Comparison of ENCODE assay signal across 11 cellular contexts in genomic region chr14:22388669-22389625, GRCh38.
DNase-seq lines count a peak whose midpoint lies in the region; ATAC-seq and TF ChIP-seq lines count a peak whose summit lies in the region.
"Had no signal": no experiment of that assay in that cellular context is flagged by ENCODE, and none has a peak within 500 bp of the region (broad histone marks: within the 10 kb centered on the region; RNA-seq: fewer than 3 reads in every experiment).

No MANE protein-coding gene starts in this region.

- H3K27me3 ChIP-seq in SU-DHL-6 (ENCODE audit: low read length) (no peaks in the 10 kb centered on the region), neuronal stem cell (ENCODE audit: control insufficient read depth in 3 of 3, insufficient read depth in 3 of 3, low read depth in 1 of 3, low read length in 3 of 3) (peaks cover 0 to 31% (median 0%) of the 10 kb centered on the region in 3 experiments)
- H3K27me3 ChIP-seq in CD4-positive, alpha-beta T cell (ENCODE audit: control insufficient read depth, insufficient read depth, low read length): no peaks in the 10 kb centered on the region
- H3K27me3 ChIP-seq: ascending aorta had no signal

- no peaks in the 10 kb centered on the region; the same call in 1 of the 2 replicates for H3K79me2 ChIP-seq in SU-DHL-6 (ENCODE audit: insufficient read depth, low read length)

- POLR2A ChIA-PET in CD4-positive, alpha-beta T cell (lab: Charles Lee): no interaction called here

- H3K27ac ChIP-seq in SU-DHL-6 (ENCODE audit: low read depth, low read length): peak overlapping the region; percentile 87
- no peak overlapping the region for H3K27ac ChIP-seq in neuronal stem cell (replicated peaks; ENCODE audit: low read length)
- no peak overlapping the region for H3K27ac ChIP-seq in CD4-positive, alpha-beta T cell (ENCODE audit: low read depth, low read length)
- H3K27ac ChIP-seq: ascending aorta had no signal

- H3K9ac ChIP-seq in SU-DHL-6 (ENCODE audit: low read length): peak overlapping the region; percentile 72
- H3K9ac ChIP-seq in neuronal stem cell (ENCODE audit: low read depth, low read length, poor library complexity): no peak overlapping the region

- no peak overlapping the region for H3K4ac ChIP-seq in neuronal stem cell (ENCODE audit: low read length)

- H4K8ac ChIP-seq in neuronal stem cell (ENCODE audit: low read depth, low read length): no peak overlapping the region

- no CpG with 5 or more reads among the region's 8 CpGs for WGBS in neuronal stem cell (ENCODE audit: extremely low coverage in 2 of 2, insufficient read length in 2 of 2, insufficient replicate concordance in 1 of 2), 2 donors

- no peak overlapping the region for H2BK15ac ChIP-seq in neuronal stem cell (ENCODE audit: low read length)

- no peaks in the 10 kb centered on the region for H3K27me3 Mint-ChIP-seq in CD4-positive, alpha-beta T cell

- H3K4me3 ChIP-seq in SU-DHL-6 (ENCODE audit: insufficient read depth, low read length, poor library complexity, severe bottlenecking) (no peak overlapping the region), fibroblast of pulmonary artery (replicated peaks; ENCODE audit: low read depth, low read length) (no peak overlapping the region), retinal pigment epithelial cell (ENCODE audit: low read length) (no peak overlapping the region), neuronal stem cell (ENCODE audit: low read length in 2 of 2) (no peak overlapping the region)

- peaks cover 19% of the 10 kb centered on the region for H3F3A ChIP-seq in SU-DHL-6 (ENCODE audit: insufficient read depth)

- no peak overlapping the region for H3K27ac Mint-ChIP-seq in CD4-positive, alpha-beta T cell

- H3K36me3 ChIP-seq in SU-DHL-6 (ENCODE audit: low read length): no peaks in the 10 kb centered on the region
- H3K36me3 ChIP-seq in neuronal stem cell (replicated peaks in 1 of 2; ENCODE audit: control insufficient read depth in 2 of 2, insufficient read depth in 2 of 2, low read length in 2 of 2): no peaks in the 10 kb centered on the region
- H3K36me3 ChIP-seq: ascending aorta had no signal

- no peak overlapping the region for H2BK5ac ChIP-seq in neuronal stem cell (ENCODE audit: low read length)

- intact Hi-C loops in CD4-positive, alpha-beta T cell (cut with DNase I, micrococcal nuclease): no loop called here

- H3K36me3 Mint-ChIP-seq in CD4-positive, alpha-beta T cell (ENCODE audit: low read depth): no peaks in the 10 kb centered on the region

- no peaks in the 10 kb centered on the region for H4K20me1 ChIP-seq in SU-DHL-6 (ENCODE audit: low read depth, low read length)

- H2AFZ ChIP-seq in SU-DHL-6 (ENCODE audit: low read depth, low read length, severe bottlenecking): no peak overlapping the region
- no peak overlapping the region for H2AFZ ChIP-seq in neuronal stem cell (ENCODE audit: low read length)

- no peak overlapping the region for H2AK5ac ChIP-seq in neuronal stem cell (ENCODE audit: low read depth, low read length)

- H2BK12ac ChIP-seq in neuronal stem cell (ENCODE audit: low read length): no peak overlapping the region

- no peak for TF ChIP-seq CTCF in SU-DHL-6 (IDR thresholded peaks at IDR 0.05; ENCODE audit: insufficient read depth, low read length, poor library complexity, severe bottlenecking)
- TF ChIP-seq CTCF in fibroblast of pulmonary artery (IDR thresholded peaks at IDR 0.05; ENCODE audit: low read length, missing control alignments): no peak
- TF ChIP-seq CTCF in retinal pigment epithelial cell (conservative IDR thresholded peaks at IDR 0.05; ENCODE audit: low read depth, low read length): no peak
- TF ChIP-seq CTCF in CD4-positive, alpha-beta T cell (IDR thresholded peaks at IDR 0.05): no peak

- H3K4me3 Mint-ChIP-seq in CD4-positive, alpha-beta T cell: no peak overlapping the region

- peaks cover 2% of the 10 kb centered on the region in 2 donors for H3K4me1 ChIP-seq in neuronal stem cell (ENCODE audit: control insufficient read depth in 2 of 2, insufficient read depth in 1 of 2, low read depth in 1 of 2, low read length in 2 of 2)

- no peak overlapping the region for H4K91ac ChIP-seq in neuronal stem cell (ENCODE audit: low read depth, low read length, poor library complexity)

- no peak overlapping the region for H3K23ac ChIP-seq in neuronal stem cell (ENCODE audit: low read depth, low read length, poor library complexity)

- no peaks in the 10 kb centered on the region for H3K4me1 Mint-ChIP-seq in CD4-positive, alpha-beta T cell (ENCODE audit: low read depth)

- no peak overlapping the region for H3K18ac ChIP-seq in neuronal stem cell (ENCODE audit: low read length)

- H3K79me1 ChIP-seq in neuronal stem cell (ENCODE audit: low read depth, low read length): no peaks in the 10 kb centered on the region

- no peak overlapping the region for H2BK120ac ChIP-seq in neuronal stem cell (ENCODE audit: low read depth, low read length)

- CTCF ChIA-PET in CD4-positive, alpha-beta T cell (lab: Charles Lee): no interaction called here

- H3K14ac ChIP-seq in neuronal stem cell (ENCODE audit: low read length): no peak overlapping the region

- no peaks in the 10 kb centered on the region for H3K9me3 Mint-ChIP-seq in CD4-positive, alpha-beta T cell

- H3K4me2 ChIP-seq in SU-DHL-6 (ENCODE audit: low read depth, low read length, poor library complexity, severe bottlenecking): peak overlapping the region; percentile 81
- no peak overlapping the region for H3K4me2 ChIP-seq in neuronal stem cell (ENCODE audit: insufficient read depth, low read length, poor library complexity, severe bottlenecking)

- no peaks in the 10 kb centered on the region for H3K9me2 ChIP-seq in SU-DHL-6 (replicated peaks; ENCODE audit: insufficient read depth, low read length)

- DNase-seq in H4 (ENCODE audit: low spot score): peak; percentile 22
- DNase-seq in fibroblast of pulmonary artery (ENCODE audit: low read depth): peak; percentile 16
- DNase-seq in retinal pigment epithelial cell (ENCODE audit: low read depth): peak; percentile 41
- DNase-seq in NCI-H1105 treated with DMSO at 0.1 percent for 48 hours (lab: John Stamatoyannopoulos, UW): no peak
- no peak for DNase-seq in NCI-H524 treated with DMSO at 0.1 percent for 48 hours (lab: John Stamatoyannopoulos, UW)
- DNase-seq in neuronal stem cell (ENCODE audit: low spot score): no peak
- no peak for DNase-seq in CD4-positive, alpha-beta T cell
- DNase-seq: COR-L47, NCI-H345 had no signal

- ATAC-seq in CD4-positive, alpha-beta T cell (ENCODE audit: poor library complexity): no peak

- H3K9me3 ChIP-seq in SU-DHL-6 (ENCODE audit: insufficient read depth, low read length) (no peaks in the 10 kb centered on the region), neuronal stem cell (replicated peaks in 1 of 2; ENCODE audit: control insufficient read depth in 2 of 2, insufficient read depth in 1 of 2, low read depth in 1 of 2, low read length in 2 of 2) (no peaks in the 10 kb centered on the region)
- no peaks in the 10 kb centered on the region for H3K9me3 ChIP-seq in CD4-positive, alpha-beta T cell (ENCODE audit: control insufficient read depth, low read length)
- H3K9me3 ChIP-seq: ascending aorta had no signal

Comparison
In these comparisons a context has a peak if more than half of its experiments do, and no peak if none do; other contexts are left out.
1. DNase-seq: peak in H4 (single experiment), fibroblast of pulmonary artery (single experiment) and retinal pigment epithelial cell (single experiment); none in NCI-H1105 treated with DMSO at 0.1 percent for 48 hours (single experiment), NCI-H524 treated with DMSO at 0.1 percent for 48 hours (single experiment), neuronal stem cell (single experiment) and CD4-positive, alpha-beta T cell (0 of 10).